ENCODE assay signal across 8 cellular contexts in the genomic region with DNA sequence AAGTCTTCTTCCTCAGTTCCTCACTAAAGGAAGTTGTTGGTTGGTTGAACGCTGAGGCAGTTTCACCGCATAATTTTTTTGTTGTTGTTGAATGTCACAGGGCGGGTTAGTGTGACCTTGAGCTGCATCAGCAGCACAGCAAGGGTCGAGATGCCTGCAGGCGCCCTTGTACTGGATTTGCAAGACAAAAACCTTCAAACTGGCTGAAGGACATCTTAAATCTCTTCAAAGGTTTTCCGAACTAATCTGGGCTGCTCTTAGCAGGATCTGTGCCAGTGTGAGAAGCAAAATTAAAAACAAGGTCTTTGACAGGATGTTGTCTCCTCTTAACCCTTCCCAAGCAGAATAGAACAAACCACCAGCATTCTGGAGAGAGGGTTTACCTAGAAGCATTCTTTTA. TPM values are rescaled to one million over a fixed set of nuclear protein-coding genes. Genes with fewer than 3 reads are reported as not detected.
DNase-seq lines count a peak whose midpoint lies in the region; ATAC-seq and TF ChIP-seq lines count a peak whose summit lies in the region.

No MANE protein-coding gene starts in this region.

- no peaks in the 10 kb centered on the region for H3K4me1 ChIP-seq in iPS DF 6.9 (ENCODE audit: control insufficient read depth, insufficient read depth, low read length)
- H3K4me1 ChIP-seq in spleen: peaks cover 15 to 80% (median 54%) of the 10 kb centered on the region in 6 donors

- H3K27ac Mint-ChIP-seq in activated naive CD8-positive, alpha-beta T cell treated with anti-CD3 and anti-CD28 coated beads for 36 hours: peak overlapping the region; percentile 39

- H3K36me3 Mint-ChIP-seq in activated naive CD8-positive, alpha-beta T cell treated with anti-CD3 and anti-CD28 coated beads for 36 hours: peaks cover 39% of the 10 kb centered on the region

- H3K4me3 ChIP-seq in iPS DF 6.9 (ENCODE audit: low read length): no peak overlapping the region
- peak overlapping the region in 1 of 8 donors; percentile 20 for H3K4me3 ChIP-seq in spleen

- H3K4me3 Mint-ChIP-seq in activated naive CD8-positive, alpha-beta T cell treated with anti-CD3 and anti-CD28 coated beads for 36 hours: peak overlapping the region; percentile 49

- no peaks in the 10 kb centered on the region for H3K9me3 ChIP-seq in iPS DF 6.9 (ENCODE audit: control insufficient read depth, insufficient read depth, low read length)
- no peaks in the 10 kb centered on the region for H3K9me3 ChIP-seq in spleen

- H3K36me3 ChIP-seq in iPS DF 6.9 (ENCODE audit: control insufficient read depth, insufficient read depth, low read length) (no peaks in the 10 kb centered on the region), spleen (no peaks in the 10 kb centered on the region)

- intact Hi-C loops in spleen (cut with DNase I; ENCODE audit: low total_unique reads): no loop called here

- WGBS in iPS DF 6.9 (ENCODE audit: insufficient coverage, insufficient read length): no CpG with 5 or more reads among the region's 6 CpGs
- WGBS in spleen, 5 donors: 18 to 37% (median 28%) methylated on average over 6 of the region's 6 CpGs

- H3K9me3 Mint-ChIP-seq in activated naive CD8-positive, alpha-beta T cell treated with anti-CD3 and anti-CD28 coated beads for 36 hours: peaks cover 2% of the 10 kb centered on the region

- no peaks in the 10 kb centered on the region for H3K27me3 ChIP-seq in iPS DF 6.9 (ENCODE audit: control insufficient read depth, insufficient read depth, low read length)
- H3K27me3 ChIP-seq in spleen (replicated peaks in 1 of 7): no peaks in the 10 kb centered on the region

- no peak for ATAC-seq in HG02840 (IDR thresholded peaks at IDR 0.05; ENCODE audit: low FRiP score, unreplicated experiment)

- no peaks in the 10 kb centered on the region for H3K27me3 Mint-ChIP-seq in activated naive CD8-positive, alpha-beta T cell treated with anti-CD3 and anti-CD28 coated beads for 36 hours

- TF ChIP-seq CTCF in spleen (IDR thresholded peaks at IDR 0.05 in 8 of 11, conservative IDR thresholded peaks at IDR 0.05 in 3 of 11): no peak

- peaks cover 49% of the 10 kb centered on the region for H3K4me1 Mint-ChIP-seq in activated naive CD8-positive, alpha-beta T cell treated with anti-CD3 and anti-CD28 coated beads for 36 hours

- peak; percentile 19 to 75 for DNase-seq in NCI-H524 (lab: John Stamatoyannopoulos, UW)
- DNase-seq in NCI-H524 treated with DMSO at 0.1 percent for 48 hours (lab: John Stamatoyannopoulos, UW): no peak
- DNase-seq in activated naive CD8-positive, alpha-beta T cell treated with anti-CD3 and anti-CD28 coated beads for 36 hours: no peak
- peak; percentile 37 for DNase-seq in iPS DF 6.9 (ENCODE audit: low read depth, low spot score)
- peak; percentile 75 for DNase-seq in spleen
- DNase-seq in AG20443 (ENCODE audit: low spot score): no peak
- no peak for DNase-seq in DMS 273 (lab: John Stamatoyannopoulos, UW; ENCODE audit: unreplicated experiment)

- H3K27ac ChIP-seq in iPS DF 6.9 (ENCODE audit: low read length) (no peak overlapping the region), spleen (peak overlapping the region in 7 of 8 donors; percentile 39 to 66 (median 57))

- no peak for TF ChIP-seq POLR2A in spleen (IDR thresholded peaks at IDR 0.05)

RNA-seq across cellular contexts. Expression of a gene that starts 59.4 kb away (rescaled TPM):
- 10 to 100 TPM; 26.0 to 28.3 TPM for total RNA-seq in activated naive CD8-positive, alpha-beta T cell treated with anti-CD3 and anti-CD28 coated beads for 36 hours
- total RNA-seq in spleen: 10 to 100 TPM; 49.4 to 67.8 (median 53.8) TPM
- polyA plus RNA-seq in spleen: 1 to 10 TPM; 5.2 to 7.4 (median 6.5) TPM

Comparison
In these comparisons a context has a peak if more than half of its experiments do, and no peak if none do; other contexts are left out.
1. DNase-seq: peak in NCI-H524 (2 of 2), iPS DF 6.9 (single experiment) and spleen (single experiment); none in NCI-H524 treated with DMSO at 0.1 percent for 48 hours (single experiment), activated naive CD8-positive, alpha-beta T cell treated with anti-CD3 and anti-CD28 coated beads for 36 hours (single experiment), AG20443 (single experiment) and DMS 273 (single experiment).